20 cellular contexts compared by ENCODE assay signal in genomic region chr1:203591626-203592025, GRCh38. TPM values are rescaled to one million over a fixed set of nuclear protein-coding genes. Genes with fewer than 3 reads are reported as not detected.
DNase-seq lines count a peak whose midpoint lies in the region; ATAC-seq and TF ChIP-seq lines count a peak whose summit lies in the region.
"Had no signal": no experiment of that assay in that cellular context is flagged by ENCODE, and none has a peak within 500 bp of the region (broad histone marks: within the 10 kb centered on the region; RNA-seq: fewer than 3 reads in every experiment).

No MANE protein-coding gene starts in this region.

- CTCF ChIA-PET in AG04450 (lab: Charles Lee) (no interaction called here), PC-3 (lab: Charles Lee) (no interaction called here)

- H3K79me2 ChIP-seq in PC-3 (ENCODE audit: low read length) (no peaks in the 10 kb centered on the region), osteoblast (ENCODE audit: insufficient read depth, low read length) (no peaks in the 10 kb centered on the region)

- BruUV-seq in PC-3 (replicated peaks; lab: Mats Ljungman, UMichigan), result no TSS peak

- H3F3A ChIP-seq in PC-3 (ENCODE audit: low read length, unreplicated experiment), result no peaks in the 10 kb centered on the region

- H3K4me2 ChIP-seq in PC-3 (ENCODE audit: low read length), result no peak overlapping the region
- no peak overlapping the region for H3K4me2 ChIP-seq in osteoblast (ENCODE audit: insufficient read depth, low read length)

- no peak overlapping the region for H3K4me3 ChIP-seq in AG04450 (ENCODE audit: low read depth, low read length)
- no peak overlapping the region for H3K4me3 ChIP-seq in PC-3 (ENCODE audit: low read length)
- H3K4me3 ChIP-seq in iPS-20b (ENCODE audit: low read length), result peak overlapping the region; percentile 25; the same call in 1 of the 2 replicates
- no peak overlapping the region for H3K4me3 ChIP-seq in osteoblast (ENCODE audit: insufficient read depth, low read length)
- H3K4me3 ChIP-seq: PC-9, psoas muscle had no signal

- no peaks in the 10 kb centered on the region for H3K9me2 ChIP-seq in PC-3 (replicated peaks; ENCODE audit: low read length)

- H3K9ac ChIP-seq in PC-3 (ENCODE audit: low read length), result no peak overlapping the region
- H3K9ac ChIP-seq in iPS-20b (ENCODE audit: low read depth, low read length), result peak overlapping the region; percentile 42; the same call in 1 of the 2 replicates

- no peak overlapping the region for H2AFZ ChIP-seq in PC-3 (ENCODE audit: low read length)
- H2AFZ ChIP-seq in osteoblast (ENCODE audit: low read length), result peak overlapping the region; percentile 47
- H2AFZ ChIP-seq: PC-9 had no signal

- intact Hi-C loops in PC-3 (cut with micrococcal nuclease), result loop anchor here (2.0 kb wide), 1 partner anchor 15 kb away; no protein-coding TSS in a partner anchor

- H3K36me3 ChIP-seq in PC-3 (ENCODE audit: low read depth, low read length) (no peaks in the 10 kb centered on the region), iPS-20b (ENCODE audit: insufficient read depth, low read depth, low read length) (no peaks in the 10 kb centered on the region), osteoblast (ENCODE audit: insufficient read depth, low read length) (no peaks in the 10 kb centered on the region)

- H3K27me3 ChIP-seq in AG04450 (ENCODE audit: control insufficient read depth, insufficient read depth, low read length), result no peaks in the 10 kb centered on the region
- no peaks in the 10 kb centered on the region for H3K27me3 ChIP-seq in PC-3 (ENCODE audit: low read length)
- no peaks in the 10 kb centered on the region for H3K27me3 ChIP-seq in iPS-20b (ENCODE audit: insufficient read depth, low read length)
- H3K27me3 ChIP-seq in osteoblast (ENCODE audit: insufficient read depth, low read length), result no peaks in the 10 kb centered on the region

- H3K4me1 ChIP-seq in PC-3 (ENCODE audit: insufficient read depth, low read length), result peaks cover 36% of the 10 kb centered on the region
- H3K4me1 ChIP-seq in iPS-20b (ENCODE audit: insufficient read depth, low read length), result peaks cover 25% of the 10 kb centered on the region; the same call in 1 of the 2 replicates
- H3K4me1 ChIP-seq in osteoblast (ENCODE audit: insufficient read depth, low read length), result peaks cover 6% of the 10 kb centered on the region
- H3K4me1 ChIP-seq: psoas muscle had no signal

- no peak for DNase-seq in AG04450 (ENCODE audit: low read depth, low spot score)
- no peak for DNase-seq in PC-3
- DNase-seq in osteoblast (ENCODE audit: insufficient read length, low spot score, missing footprints), result no peak
- no peak for DNase-seq in NCI-H1092 treated with DMSO at 0.1 percent for 48 hours (lab: John Stamatoyannopoulos, UW)
- DNase-seq in mesenteric fat pad (ENCODE audit: low spot score), result no peak
- DNase-seq in UCSD-AML1 (lab: John Stamatoyannopoulos, UW; ENCODE audit: unreplicated experiment), result no peak
- DNase-seq: activated CD4-positive, alpha-beta T cell treated with anti-CD3 and anti-CD28 coated beads, Interleukin-2, amount 50 U/mL, for 1 hour; activated effector memory CD4-positive, alpha-beta T cell treated with anti-CD3 and anti-CD28 coated beads, Interleukin-2, amount 50 U/mL, for 16 hours; effector memory CD4-positive, alpha-beta T cell; mammary epithelial cell; naive B cell; NCI-H2029; PC-9; psoas muscle; stimulated activated CD4-positive, alpha-beta T cell treated with anti-CD3 and anti-CD28 coated beads, Interleukin-2, amount 100 ng/mL, for 48 hours; stimulated activated naive CD4-positive, alpha-beta T cell; T-helper 17 cell had no signal

- H4K20me1 ChIP-seq in PC-3 (ENCODE audit: low read length), result no peaks in the 10 kb centered on the region
- no peaks in the 10 kb centered on the region for H4K20me1 ChIP-seq in osteoblast (ENCODE audit: insufficient read depth, low read length)

- no peak for TF ChIP-seq CTCF in AG04450 (IDR thresholded peaks at IDR 0.05; ENCODE audit: low read depth, low read length)
- TF ChIP-seq CTCF in PC-3 (conservative IDR thresholded peaks at IDR 0.05; ENCODE audit: low read depth, low read length), result no peak
- TF ChIP-seq CTCF in osteoblast (IDR thresholded peaks at IDR 0.05; ENCODE audit: extremely low read depth, low read depth, low read length), result no peak

- H3K9me3 ChIP-seq in AG04450 (ENCODE audit: control insufficient read depth, insufficient read depth, low read length) (no peaks in the 10 kb centered on the region), PC-3 (ENCODE audit: low read length) (no peaks in the 10 kb centered on the region), iPS-20b (ENCODE audit: insufficient read depth, low read depth, low read length) (no peaks in the 10 kb centered on the region), osteoblast (ENCODE audit: low read depth, low read length) (no peaks in the 10 kb centered on the region)
- H3K9me3 ChIP-seq: psoas muscle had no signal

- POLR2A ChIA-PET in AG04450 (lab: Yijun Ruan, JAX) (no interaction called here), PC-3 (lab: Charles Lee; ENCODE audit: unreplicated experiment) (no interaction called here)

- ATAC-seq in PC-3 (no peak), GM21619 (IDR thresholded peaks at IDR 0.05; ENCODE audit: unreplicated experiment) (no peak)
- ATAC-seq: esophagus mucosa, T-helper 17 cell had no signal

- H3K27ac ChIP-seq in AG04450 (ENCODE audit: low read depth, low read length), result peak overlapping the region; percentile 21
- H3K27ac ChIP-seq in PC-3 (ENCODE audit: low read length), result peak overlapping the region; percentile 74
- H3K27ac ChIP-seq in iPS-20b (ENCODE audit: low read length), result peak overlapping the region; percentile 78
- no peak overlapping the region for H3K27ac ChIP-seq in osteoblast (ENCODE audit: low read depth, low read length)
- H3K27ac ChIP-seq: PC-9, psoas muscle had no signal

RNA-seq across cellular contexts. Expression of gene ATP2B4, which starts 35.0 kb away (rescaled TPM):
- 168 and 204 TPM in 2 replicates for polyA plus RNA-seq in AG04450 (2011; rRNA removed)
- polyA minus RNA-seq in AG04450 (2011; rRNA and poly(A)+ RNA removed), result 319 and 332 TPM in 2 replicates
- total RNA-seq in PC-3 (2014; rRNA removed), result 32.7 and 49.5 TPM in 2 replicates
- 112 and 124 TPM in 2 replicates for total RNA-seq in osteoblast
- total RNA-seq in mesenteric fat pad, result 122 TPM
